In the genomic region with DNA sequence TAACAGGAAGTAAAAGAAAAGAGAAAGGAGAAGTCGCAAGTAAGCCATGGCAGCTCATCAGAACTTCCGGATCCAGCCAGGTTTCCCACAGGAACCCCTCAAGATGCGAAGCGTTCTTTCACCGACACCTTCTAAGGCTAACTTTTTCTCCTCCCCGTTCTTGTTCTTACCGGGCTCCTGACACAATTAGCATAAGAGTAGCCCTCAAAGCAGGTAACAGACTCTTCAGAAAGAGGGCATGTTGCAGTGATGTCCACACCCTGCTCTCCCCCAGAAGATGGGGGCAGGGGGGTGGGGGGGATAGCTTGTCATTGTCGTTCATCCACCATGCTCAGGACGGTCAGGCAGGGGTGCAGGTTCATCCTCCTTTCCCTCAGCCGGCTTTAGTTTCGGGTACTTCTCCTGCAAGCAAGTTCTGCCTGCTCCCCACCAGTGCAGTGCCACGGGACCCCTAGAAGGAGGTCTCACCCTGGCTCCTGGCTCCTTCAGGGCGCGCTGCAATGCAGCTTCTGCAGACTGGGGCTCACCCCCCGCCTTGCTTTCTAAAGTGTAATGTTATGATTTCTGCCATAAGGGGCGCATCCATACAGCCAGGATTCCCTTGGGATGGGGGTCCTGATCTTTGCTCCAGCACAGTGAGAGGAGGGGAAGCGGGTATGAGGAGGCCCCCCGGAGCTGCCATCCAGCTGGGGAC, we compare ENCODE assay signal across 17 cellular contexts. TPM values are rescaled to one million over a fixed set of nuclear protein-coding genes. Genes with fewer than 3 reads are reported as not detected.
DNase-seq lines count a peak whose midpoint lies in the region; ATAC-seq and TF ChIP-seq lines count a peak whose summit lies in the region.
"Had no signal": no experiment of that assay in that cellular context is flagged by ENCODE, and none has a peak within 500 bp of the region (broad histone marks: within the 10 kb centered on the region; RNA-seq: fewer than 3 reads in every experiment).

No MANE protein-coding gene starts in this region.

- ATAC-seq in WTC11 = peak; percentile 26
- no peak for ATAC-seq in HG03159 (IDR thresholded peaks at IDR 0.05; ENCODE audit: unreplicated experiment)
- ATAC-seq: Right ventricle myocardium inferior had no signal

- H3K27me3 Mint-ChIP-seq in WTC11 (ENCODE audit: low read depth) = peaks cover 30% of the 10 kb centered on the region

- H3K9me3 ChIP-seq in BLaER1 (no peaks in the 10 kb centered on the region), iPS-18a (ENCODE audit: control insufficient read depth, low read depth, low read length) (no peaks in the 10 kb centered on the region)

- peak overlapping the region; percentile 13; the same call in 1 of the 2 replicates for H3K27ac Mint-ChIP-seq in WTC11

- peak overlapping the region; percentile 51 for H3K4me2 ChIP-seq in BLaER1

- H3K36me3 Mint-ChIP-seq in WTC11 = no peaks in the 10 kb centered on the region; the same call in 1 of the 2 replicates

- peaks cover 8% of the 10 kb centered on the region; the same call in 1 of the 2 replicates for H3K4me1 ChIP-seq in BLaER1
- peaks cover 44% of the 10 kb centered on the region for H3K4me1 ChIP-seq in iPS-18a (ENCODE audit: control insufficient read depth, low read depth, low read length)

- H3K36me3 ChIP-seq in BLaER1 = no peaks in the 10 kb centered on the region
- H3K36me3 ChIP-seq in iPS-18a (ENCODE audit: control insufficient read depth, low read depth, low read length) = no peaks in the 10 kb centered on the region

- H3K27me3 ChIP-seq in BLaER1 = peaks cover 40% of the 10 kb centered on the region
- peaks cover 47% of the 10 kb centered on the region for H3K27me3 ChIP-seq in iPS-18a (ENCODE audit: control insufficient read depth, insufficient read depth, low read length)

- DNase-seq in KBM-7 (peak; percentile 10), WTC11 (ENCODE audit: low spot score) (no peak), NCI-H226 (no peak), AG08396 (ENCODE audit: low spot score) (no peak), DMS79 treated with DMSO at 0.1 percent for 48 hours (lab: John Stamatoyannopoulos, UW) (no peak)
- DNase-seq: C1 segment of cervical spinal cord, DMS153, Kasumi-1, NCI-H1436, NCI-H2081, NCI-H526 treated with DMSO at 0.1 percent for 48 hours had no signal

- no peak overlapping the region for H3K4me3 ChIP-seq in BLaER1
- peak overlapping the region; percentile 55 for H3K4me3 ChIP-seq in iPS-18a (ENCODE audit: low read length)
- H3K4me3 ChIP-seq: SK-N-MC had no signal

- TF ChIP-seq CTCF in WTC11 (IDR thresholded peaks at IDR 0.05) = 0 out of 2 replicates have a peak, but pooled peaks have one; percentile 20

- H3K27ac ChIP-seq in BLaER1 (no peak overlapping the region), iPS-18a (ENCODE audit: low read length) (no peak overlapping the region)
- H3K27ac ChIP-seq: 22Rv1, SK-N-MC had no signal

- POLR2A ChIA-PET in WTC11 (lab: Charles Lee) = interaction anchor here (0.8 to 1.3 kb wide), 3 partner anchors 9 to 20 kb away, joined by 3 to 7 read pairs (median 3); no protein-coding TSS in a partner anchor

- peak overlapping the region; percentile 85 for H3K4me3 Mint-ChIP-seq in WTC11

- H3K4me1 Mint-ChIP-seq in WTC11 = peaks cover 63% of the 10 kb centered on the region

- in situ Hi-C loops in KBM-7 (cut with MboI; ENCODE audit: low pct_unique_long_range_greater_than_20kb, low sequenced_read_pairs) = no loop called here

- H3K9ac ChIP-seq in BLaER1 (no peak overlapping the region), iPS-18a (ENCODE audit: low read length) (no peak overlapping the region)

- CTCF ChIA-PET in WTC11 (lab: Charles Lee) = interaction anchor here (0.7 to 2.5 kb wide), 25 partner anchors 8 to 451 kb away, joined by 3 to 12 read pairs (median 4); no protein-coding TSS in a partner anchor

- no peaks in the 10 kb centered on the region for H3K9me3 Mint-ChIP-seq in WTC11

- no peaks in the 10 kb centered on the region for H4K20me1 ChIP-seq in BLaER1

TF ChIP-seq in WTC11, 78 proteins besides CTCF, POLR2A, EP300 and RAD21:
- no peak for TF ChIP-seq GABPB1 (CRISPR knock-in tag; IDR thresholded peaks at IDR 0.05)
- no peak for TF ChIP-seq ZNF423 (CRISPR knock-in tag; IDR thresholded peaks at IDR 0.05)
- TF ChIP-seq ZNF121 (CRISPR knock-in tag; IDR thresholded peaks at IDR 0.05) = 0 out of 2 replicates have a peak, but pooled peaks have one; percentile 7
- TF ChIP-seq, protein P1, sequence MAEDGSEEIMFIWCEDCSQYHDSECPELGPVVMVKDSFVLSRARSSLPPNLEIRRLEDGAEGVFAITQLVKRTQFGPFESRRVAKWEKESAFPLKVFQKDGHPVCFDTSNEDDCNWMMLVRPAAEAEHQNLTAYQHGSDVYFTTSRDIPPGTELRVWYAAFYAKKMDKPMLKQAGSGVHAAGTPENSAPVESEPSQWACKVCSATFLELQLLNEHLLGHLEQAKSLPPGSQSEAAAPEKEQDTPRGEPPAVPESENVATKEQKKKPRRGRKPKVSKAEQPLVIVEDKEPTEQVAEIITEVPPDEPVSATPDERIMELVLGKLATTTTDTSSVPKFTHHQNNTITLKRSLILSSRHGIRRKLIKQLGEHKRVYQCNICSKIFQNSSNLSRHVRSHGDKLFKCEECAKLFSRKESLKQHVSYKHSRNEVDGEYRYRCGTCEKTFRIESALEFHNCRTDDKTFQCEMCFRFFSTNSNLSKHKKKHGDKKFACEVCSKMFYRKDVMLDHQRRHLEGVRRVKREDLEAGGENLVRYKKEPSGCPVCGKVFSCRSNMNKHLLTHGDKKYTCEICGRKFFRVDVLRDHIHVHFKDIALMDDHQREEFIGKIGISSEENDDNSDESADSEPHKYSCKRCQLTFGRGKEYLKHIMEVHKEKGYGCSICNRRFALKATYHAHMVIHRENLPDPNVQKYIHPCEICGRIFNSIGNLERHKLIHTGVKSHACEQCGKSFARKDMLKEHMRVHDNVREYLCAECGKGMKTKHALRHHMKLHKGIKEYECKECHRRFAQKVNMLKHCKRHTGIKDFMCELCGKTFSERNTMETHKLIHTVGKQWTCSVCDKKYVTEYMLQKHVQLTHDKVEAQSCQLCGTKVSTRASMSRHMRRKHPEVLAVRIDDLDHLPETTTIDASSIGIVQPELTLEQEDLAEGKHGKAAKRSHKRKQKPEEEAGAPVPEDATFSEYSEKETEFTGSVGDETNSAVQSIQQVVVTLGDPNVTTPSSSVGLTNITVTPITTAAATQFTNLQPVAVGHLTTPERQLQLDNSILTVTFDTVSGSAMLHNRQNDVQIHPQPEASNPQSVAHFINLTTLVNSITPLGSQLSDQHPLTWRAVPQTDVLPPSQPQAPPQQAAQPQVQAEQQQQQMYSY (CRISPR knock-in tag; IDR thresholded peaks at IDR 0.05) = peak; percentile 66
- 0 out of 2 replicates have a peak, but pooled peaks have one; percentile 13 for TF ChIP-seq TEAD1 (CRISPR knock-in tag; IDR thresholded peaks at IDR 0.05)
- TF ChIP-seq ZNF138 (CRISPR knock-in tag; conservative IDR thresholded peaks at IDR 0.05) = 0 out of 2 replicates have a peak, but pooled peaks have one; percentile 44
- TF ChIP-seq ETV6 (CRISPR knock-in tag; IDR thresholded peaks at IDR 0.05) = peak; percentile 53
- TF ChIP-seq ZNF232 (CRISPR knock-in tag; IDR thresholded peaks at IDR 0.05) = 0 out of 2 replicates have a peak, but pooled peaks have one; percentile 44

RNA-seq across cellular contexts. Expression of a gene that starts 2.3 kb away (rescaled TPM):
- total RNA-seq in WTC11 (2021) = 1.5 to 1.8 TPM (median 1.7 TPM) in 3 replicates
